Comparison of ENCODE assay signal across 20 cellular contexts in the genomic region with DNA sequence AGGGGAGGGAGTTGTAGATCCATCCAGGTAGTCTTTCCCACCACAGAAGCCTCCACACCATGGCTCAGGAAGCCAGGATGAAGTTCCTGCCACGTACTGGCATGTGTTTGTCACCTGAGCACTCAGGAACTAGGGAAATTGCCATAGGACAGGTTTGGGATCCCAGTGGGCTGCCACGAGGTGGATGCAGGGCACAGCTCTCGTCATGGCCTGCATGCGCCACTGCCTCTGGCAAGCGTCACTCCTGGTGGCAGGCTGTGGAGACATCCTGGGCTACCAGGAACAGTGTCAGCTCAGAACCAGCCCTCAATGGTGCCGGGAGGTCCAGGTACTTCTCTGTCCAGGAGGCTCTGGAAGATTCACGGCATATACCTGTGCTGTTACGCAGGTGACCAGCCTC. TPM values are rescaled to one million over a fixed set of nuclear protein-coding genes. Genes with fewer than 3 reads are reported as not detected.
DNase-seq lines count a peak whose midpoint lies in the region; ATAC-seq, FAIRE-seq and TF ChIP-seq lines count a peak whose summit lies in the region.
"Had no signal": no experiment of that assay in that cellular context is flagged by ENCODE, and none has a peak within 500 bp of the region (broad histone marks: within the 10 kb centered on the region; RNA-seq: fewer than 3 reads in every experiment).

No MANE protein-coding gene starts in this region.

- H3K36me3 ChIP-seq in kidney (ENCODE audit: control insufficient read depth in 1 of 2, insufficient read depth in 2 of 2, low read length in 2 of 2), result no peaks in the 10 kb centered on the region
- H3K36me3 ChIP-seq: HAP-1 had no signal

- CTCF ChIA-PET in RWPE1 (lab: Yijun Ruan, JAX), result interaction anchor here (0.6 kb wide), 1 partner anchor 82 kb away, joined by 4 read pairs; no protein-coding TSS in a partner anchor

- TF ChIP-seq CTCF in natural killer cell (IDR thresholded peaks at IDR 0.05), result no peak
- no peak for TF ChIP-seq CTCF in RWPE1 (conservative IDR thresholded peaks at IDR 0.05; ENCODE audit: low read depth)
- no peak for TF ChIP-seq CTCF in kidney (IDR thresholded peaks at IDR 0.05; ENCODE audit: borderline replicate concordance, extremely low read depth, insufficient read depth)

- no peaks in the 10 kb centered on the region for H3K4me1 ChIP-seq in kidney (ENCODE audit: control insufficient read depth in 1 of 2, insufficient read depth in 1 of 2, low read depth in 1 of 2, low read length in 2 of 2)

- H3K27me3 Mint-ChIP-seq in natural killer cell treated with Interleukin-12 subunit alpha and Interleukin-12 subunit beta and Interleukin-15 and Interleukin-18, amount 100 ng/mL, for 72 hours, result peaks cover 8 to 11% of the 10 kb centered on the region in 2 donors
- H3K27me3 Mint-ChIP-seq in natural killer cell (ENCODE audit: low read depth in 2 of 2), result peaks cover 7 to 9% of the 10 kb centered on the region in 2 donors

- DNase-seq in natural killer cell treated with Interleukin-12 subunit alpha and Interleukin-12 subunit beta and Interleukin-15 and Interleukin-18, amount 100 ng/mL, for 72 hours (ENCODE audit: low spot score), result peak; percentile 6
- DNase-seq in natural killer cell, result no peak
- DNase-seq in RWPE1 (ENCODE audit: low spot score), result no peak
- DNase-seq in kidney, result peak; percentile 46
- no peak for DNase-seq in activated naive CD4-positive, alpha-beta T cell (lab: John Stamatoyannopoulos, UW)
- DNase-seq: C1 segment of cervical spinal cord; Calu3; CD4-positive, alpha-beta memory T cell; COR-L47; DMS53; DMS79 treated with DMSO at 0.1 percent for 48 hours; GF-D8; GOT3; HFFc6 had no signal

- H3K9ac ChIP-seq in kidney (ENCODE audit: low read length in 2 of 2), result no peak overlapping the region

- intact Hi-C loops in natural killer cell (cut with micrococcal nuclease) (no loop called here), kidney (cut with DNase I) (no loop called here)

- no peak overlapping the region for H3K27ac Mint-ChIP-seq in natural killer cell treated with Interleukin-12 subunit alpha and Interleukin-12 subunit beta and Interleukin-15 and Interleukin-18, amount 100 ng/mL, for 72 hours
- H3K27ac Mint-ChIP-seq in natural killer cell, result no peak overlapping the region
- H3K27ac Mint-ChIP-seq: CD4-positive, alpha-beta memory T cell; HFFc6 had no signal

- POLR2A ChIA-PET in RWPE1 (lab: Yijun Ruan, JAX; ENCODE audit: low non-redundant PET), result interaction anchor here (0.6 kb wide), 1 partner anchor 233 kb away, joined by 3 read pairs; no protein-coding TSS in a partner anchor

- no peaks in the 10 kb centered on the region for H3K9me3 Mint-ChIP-seq in natural killer cell treated with Interleukin-12 subunit alpha and Interleukin-12 subunit beta and Interleukin-15 and Interleukin-18, amount 100 ng/mL, for 72 hours
- H3K9me3 Mint-ChIP-seq in natural killer cell, result no peaks in the 10 kb centered on the region
- H3K9me3 Mint-ChIP-seq: CD4-positive, alpha-beta memory T cell; HFFc6 had no signal

- no peak overlapping the region for H3K4me3 Mint-ChIP-seq in natural killer cell treated with Interleukin-12 subunit alpha and Interleukin-12 subunit beta and Interleukin-15 and Interleukin-18, amount 100 ng/mL, for 72 hours
- no peak overlapping the region for H3K4me3 Mint-ChIP-seq in natural killer cell
- H3K4me3 Mint-ChIP-seq: CD4-positive, alpha-beta memory T cell; HFFc6 had no signal

- no peaks in the 10 kb centered on the region for H3K36me3 Mint-ChIP-seq in natural killer cell treated with Interleukin-12 subunit alpha and Interleukin-12 subunit beta and Interleukin-15 and Interleukin-18, amount 100 ng/mL, for 72 hours
- H3K36me3 Mint-ChIP-seq in natural killer cell, result no peaks in the 10 kb centered on the region
- H3K36me3 Mint-ChIP-seq: CD4-positive, alpha-beta memory T cell had no signal

- H3K27ac ChIP-seq in RWPE1 (peak overlapping the region; percentile 28), kidney (ENCODE audit: low read depth in 2 of 2, low read length in 2 of 2) (no peak overlapping the region)

- no peaks in the 10 kb centered on the region for H3K9me3 ChIP-seq in kidney (ENCODE audit: control insufficient read depth in 1 of 2, low read length in 2 of 2)
- H3K9me3 ChIP-seq: HAP-1 had no signal

- no peak for ATAC-seq in natural killer cell treated with Interleukin-12 subunit alpha and Interleukin-12 subunit beta and Interleukin-15 and Interleukin-18, amount 100 ng/mL, for 72 hours
- no peak for ATAC-seq in natural killer cell
- ATAC-seq in GM21381 (IDR thresholded peaks at IDR 0.05; ENCODE audit: unreplicated experiment), result no peak
- ATAC-seq in HG02571 (IDR thresholded peaks at IDR 0.05; ENCODE audit: unreplicated experiment), result no peak

- H3K4me3 ChIP-seq in kidney (ENCODE audit: low read length in 2 of 2), result no peak overlapping the region
- H3K4me3 ChIP-seq: HAP-1 had no signal

- FAIRE-seq in kidney (lab: Jason Lieb, UNC), result no peak
- FAIRE-seq: GM12891, GM18507, H54 had no signal

- H3K4me1 Mint-ChIP-seq in natural killer cell treated with Interleukin-12 subunit alpha and Interleukin-12 subunit beta and Interleukin-15 and Interleukin-18, amount 100 ng/mL, for 72 hours (ENCODE audit: low read depth in 2 of 2), result no peaks in the 10 kb centered on the region
- H3K4me1 Mint-ChIP-seq in natural killer cell, result no peaks in the 10 kb centered on the region
- H3K4me1 Mint-ChIP-seq: CD4-positive, alpha-beta memory T cell had no signal

RNA-seq across cellular contexts. Expression of a gene that starts 3.8 kb away (rescaled TPM):
- total RNA-seq in natural killer cell treated with Interleukin-12 subunit alpha and Interleukin-12 subunit beta and Interleukin-15 and Interleukin-18, amount 100 ng/mL, for 72 hours, result not detected
- total RNA-seq in natural killer cell (under 1 TPM in 1 of 3 donors, not detected in 2; 0.11 TPM), kidney (0.94 TPM)
- 0.90 TPM for polyA plus RNA-seq in kidney (ENCODE audit: insufficient read depth, low read depth, low replicate concordance)

Comparison
In these comparisons a context has a peak if more than half of its experiments do, and no peak if none do; other contexts are left out.
1. DNase-seq: peak in natural killer cell treated with Interleukin-12 subunit alpha and Interleukin-12 subunit beta and Interleukin-15 and Interleukin-18, amount 100 ng/mL, for 72 hours (single experiment) and kidney (single experiment); none in natural killer cell (single experiment), RWPE1 (single experiment) and activated naive CD4-positive, alpha-beta T cell (0 of 4).